27 cellular contexts compared by ENCODE assay signal in the genomic region with DNA sequence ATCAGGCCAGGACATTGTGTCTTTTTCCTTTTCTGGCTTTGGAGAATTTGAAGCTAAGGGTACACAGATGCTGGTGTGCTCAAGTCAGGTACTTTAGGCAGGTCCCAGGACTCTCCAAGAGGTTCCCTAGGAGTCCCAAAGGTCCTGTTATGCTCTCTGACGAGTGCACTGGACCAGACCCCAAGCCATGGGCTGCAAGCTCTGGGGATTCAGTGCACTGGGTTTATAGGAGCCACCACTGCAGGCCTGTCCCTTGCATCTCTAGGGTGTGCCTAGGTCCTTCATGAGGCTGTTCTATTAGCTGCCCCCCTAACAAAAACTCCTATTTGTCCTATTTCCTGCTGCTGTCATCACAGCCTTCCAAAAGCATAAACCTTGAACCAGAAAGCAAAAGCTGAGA. TPM values are rescaled to one million over a fixed set of nuclear protein-coding genes. Genes with fewer than 3 reads are reported as not detected.
"Had no signal": no experiment of that assay in that cellular context is flagged by ENCODE, and none has a peak within 500 bp of the region (broad histone marks: within the 10 kb centered on the region; RNA-seq: fewer than 3 reads in every experiment).

No MANE protein-coding gene starts in this region.

- H2AFZ ChIP-seq: parathyroid adenoma had no signal

- H3K4me3 Mint-ChIP-seq: naive thymus-derived CD8-positive, alpha-beta T cell had no signal

- H3K4me1 Mint-ChIP-seq: naive thymus-derived CD8-positive, alpha-beta T cell had no signal

- H3K9me3 ChIP-seq: gastrocnemius medialis, lower lobe of right lung, stomach, thoracic aorta, tibial nerve, upper lobe of left lung had no signal

- H3K27me3 ChIP-seq: gastrocnemius medialis, stomach, tibial nerve, upper lobe of left lung had no signal

- H3K4me3 ChIP-seq: gastrocnemius medialis, lower lobe of right lung, skin epidermis, stomach, thoracic aorta, tibial nerve, upper lobe of left lung had no signal

- H3K9me3 Mint-ChIP-seq: naive thymus-derived CD8-positive, alpha-beta T cell had no signal

- ATAC-seq: gastrocnemius medialis; left ventricle myocardium superior; lower lobe of right lung; naive thymus-derived CD8-positive, alpha-beta T cell; right cardiac atrium had no signal

- H3K27ac ChIP-seq: gastrocnemius medialis, lower lobe of right lung, parathyroid adenoma, skin epidermis, stomach, thoracic aorta, tibial nerve, upper lobe of left lung had no signal

- H3K27ac Mint-ChIP-seq: naive thymus-derived CD8-positive, alpha-beta T cell; progenitor cell of endocrine pancreas had no signal

- H3K9ac ChIP-seq: parathyroid adenoma had no signal

- DNase-seq: cortex of kidney; effector CD4-positive, alpha-beta T cell; foreskin fibroblast; gastrocnemius medialis; left ventricle myocardium superior; lower lobe of right lung; naive thymus-derived CD8-positive, alpha-beta T cell; occipital lobe; right cardiac atrium; stimulated activated CD4-positive, alpha-beta T cell treated with anti-CD3 and anti-CD28 coated beads, Interleukin-15, amount 100 ng/mL, for 24 hours; stimulated activated CD4-positive, alpha-beta T cell treated with anti-CD3 and anti-CD28 coated beads, Interleukin-2, amount 100 ng/mL, for 48 hours; stimulated activated naive CD4-positive, alpha-beta T cell treated with Interleukin-2 at 50 U/mL for 16 hours; stomach; upper lobe of left lung had no signal

- H3K4me1 ChIP-seq: gastrocnemius medialis, lower lobe of right lung, parathyroid adenoma, stomach, tibial nerve, upper lobe of left lung had no signal

- H3K36me3 ChIP-seq: gastrocnemius medialis, lower lobe of right lung, stomach, thoracic aorta, tibial nerve, upper lobe of left lung had no signal

- H3K27me3 Mint-ChIP-seq: naive thymus-derived CD8-positive, alpha-beta T cell; progenitor cell of endocrine pancreas had no signal

RNA-seq across cellular contexts. Expression of a gene that starts 31.9 kb away (rescaled TPM):
- total RNA-seq: dermis microvascular lymphatic vessel endothelial cell; gastrocnemius medialis; glomerular endothelial cell; left ventricle myocardium superior; lower lobe of right lung; mesenteric fat pad; myocyte; naive thymus-derived CD8-positive, alpha-beta T cell; progenitor cell of endocrine pancreas; right cardiac atrium; stomach; subcutaneous adipose tissue; thoracic aorta had no signal
- polyA plus RNA-seq: esophagus; keratinocyte; naive thymus-derived CD8-positive, alpha-beta T cell; neural cell; right cardiac atrium had no signal
